Comparison of ENCODE assay signal across 1 cellular context in the genomic region with DNA sequence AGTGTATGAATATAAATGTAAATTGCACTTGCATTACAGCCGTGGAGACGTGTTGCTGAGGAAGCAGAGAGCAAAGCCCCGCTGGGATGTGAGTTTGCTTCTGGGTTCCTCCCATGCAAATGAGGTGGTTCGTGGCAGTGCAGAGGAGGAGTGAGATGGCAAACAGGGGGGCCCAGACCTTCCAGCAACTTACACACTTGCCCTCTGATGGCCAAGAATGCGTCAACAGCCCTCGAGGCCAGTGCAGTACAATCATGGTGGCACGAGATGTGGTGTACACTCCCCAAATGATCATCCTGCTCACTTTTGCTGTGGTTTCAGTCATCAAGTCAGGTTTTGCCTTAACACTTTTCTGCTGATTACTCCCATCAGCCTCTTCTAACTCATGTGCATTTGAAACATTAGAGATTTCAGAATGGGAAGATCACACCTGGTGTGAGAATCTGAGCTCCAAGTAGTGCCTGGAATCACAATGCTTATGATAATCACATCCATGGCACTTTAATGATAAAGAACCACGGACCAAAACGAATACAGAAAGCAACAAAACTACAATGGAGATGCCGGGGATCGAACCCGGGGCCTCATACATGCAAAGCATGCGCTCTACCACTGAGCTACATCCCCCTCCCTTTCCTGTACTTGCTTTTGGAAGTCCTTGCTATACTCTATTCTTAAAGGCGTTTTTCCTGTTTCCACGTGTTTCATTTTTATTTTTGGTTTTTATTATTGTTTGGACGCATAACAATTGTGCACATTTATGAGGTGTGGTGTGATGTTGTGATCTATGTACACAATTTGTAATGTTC.
TF ChIP-seq lines count a peak whose summit lies in the region.

No MANE protein-coding gene starts in this region.

TF ChIP-seq in HEK293, 187 proteins besides CTCF, POLR2A, EP300 and RAD21 (continued from another document and continues in another):
- TF ChIP-seq, protein P1, sequence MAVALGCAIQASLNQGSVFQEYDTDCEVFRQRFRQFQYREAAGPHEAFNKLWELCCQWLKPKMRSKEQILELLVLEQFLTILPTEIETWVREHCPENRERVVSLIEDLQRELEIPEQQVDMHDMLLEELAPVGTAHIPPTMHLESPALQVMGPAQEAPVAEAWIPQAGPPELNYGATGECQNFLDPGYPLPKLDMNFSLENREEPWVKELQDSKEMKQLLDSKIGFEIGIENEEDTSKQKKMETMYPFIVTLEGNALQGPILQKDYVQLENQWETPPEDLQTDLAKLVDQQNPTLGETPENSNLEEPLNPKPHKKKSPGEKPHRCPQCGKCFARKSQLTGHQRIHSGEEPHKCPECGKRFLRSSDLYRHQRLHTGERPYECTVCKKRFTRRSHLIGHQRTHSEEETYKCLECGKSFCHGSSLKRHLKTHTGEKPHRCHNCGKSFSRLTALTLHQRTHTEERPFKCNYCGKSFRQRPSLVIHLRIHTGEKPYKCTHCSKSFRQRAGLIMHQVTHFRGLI (tag by site-specific recombination; IDR thresholded peaks at IDR 0.05) = 0 out of 2 replicates have a peak, but pooled peaks have one; percentile 9
- TF ChIP-seq ZNF571 (tag by site-specific recombination; IDR thresholded peaks at IDR 0.05) (no peak), ZNF585B (tag by site-specific recombination; IDR thresholded peaks at IDR 0.05) (no peak), SCRT2 (tag by site-specific recombination; IDR thresholded peaks at IDR 0.05) (no peak; the same call in 1 of the 2 replicates), ZNF175 (tag by site-specific recombination; IDR thresholded peaks at IDR 0.05) (no peak), ZNF423 (tag by site-specific recombination; IDR thresholded peaks at IDR 0.05) (no peak), ZNF214 (tag by site-specific recombination; IDR thresholded peaks at IDR 0.05; ENCODE audit: borderline replicate concordance) (no peak), ZNF37A (tag by site-specific recombination; IDR thresholded peaks at IDR 0.05) (no peak), ZNF658 (tag by site-specific recombination; IDR thresholded peaks at IDR 0.05) (no peak), ZEB2 (tag by site-specific recombination; IDR thresholded peaks at IDR 0.05) (peak; percentile 55), GLIS2 (tag by site-specific recombination; IDR thresholded peaks at IDR 0.05) (no peak), ZSCAN23 (tag by site-specific recombination; IDR thresholded peaks at IDR 0.05) (no peak), ZNF223 (tag by site-specific recombination; IDR thresholded peaks at IDR 0.05) (no peak), ZNF549 (tag by site-specific recombination; IDR thresholded peaks at IDR 0.05) (no peak), ZNF404 (tag by site-specific recombination; IDR thresholded peaks at IDR 0.05) (no peak), ZNF548 (tag by site-specific recombination; IDR thresholded peaks at IDR 0.05) (no peak), ZNF544 (tag by site-specific recombination; IDR thresholded peaks at IDR 0.05) (no peak), ZNF354C (tag by site-specific recombination; IDR thresholded peaks at IDR 0.05; ENCODE audit: borderline replicate concordance, low read depth) (no peak), ZFHX2 (tag by site-specific recombination; conservative IDR thresholded peaks at IDR 0.05) (0 out of 2 replicates have a peak, but pooled peaks have one; percentile 19), ZBTB8A (tag by site-specific recombination; IDR thresholded peaks at IDR 0.05) (no peak), YY1 (tag by site-specific recombination; IDR thresholded peaks at IDR 0.05) (no peak; the same call in 1 of the 2 replicates), ZNF16 (tag by site-specific recombination; IDR thresholded peaks at IDR 0.05; ENCODE audit: low read depth) (no peak), ZNF350 (tag by site-specific recombination; IDR thresholded peaks at IDR 0.05) (no peak), ZNF561 (tag by site-specific recombination; IDR thresholded peaks at IDR 0.05; ENCODE audit: borderline replicate concordance) (peak; percentile 84), ZNF660 (tag by site-specific recombination; IDR thresholded peaks at IDR 0.05) (peak; percentile 91), YY2 (tag by site-specific recombination; IDR thresholded peaks at IDR 0.05) (no peak; the same call in 1 of the 2 replicates), ZNF274 (IDR thresholded peaks at IDR 0.05; ENCODE audit: low read length) (no peak), ZNF274 (tag by site-specific recombination; IDR thresholded peaks at IDR 0.05; ENCODE audit: borderline replicate concordance) (no peak)
- TF ChIP-seq, protein P2, sequence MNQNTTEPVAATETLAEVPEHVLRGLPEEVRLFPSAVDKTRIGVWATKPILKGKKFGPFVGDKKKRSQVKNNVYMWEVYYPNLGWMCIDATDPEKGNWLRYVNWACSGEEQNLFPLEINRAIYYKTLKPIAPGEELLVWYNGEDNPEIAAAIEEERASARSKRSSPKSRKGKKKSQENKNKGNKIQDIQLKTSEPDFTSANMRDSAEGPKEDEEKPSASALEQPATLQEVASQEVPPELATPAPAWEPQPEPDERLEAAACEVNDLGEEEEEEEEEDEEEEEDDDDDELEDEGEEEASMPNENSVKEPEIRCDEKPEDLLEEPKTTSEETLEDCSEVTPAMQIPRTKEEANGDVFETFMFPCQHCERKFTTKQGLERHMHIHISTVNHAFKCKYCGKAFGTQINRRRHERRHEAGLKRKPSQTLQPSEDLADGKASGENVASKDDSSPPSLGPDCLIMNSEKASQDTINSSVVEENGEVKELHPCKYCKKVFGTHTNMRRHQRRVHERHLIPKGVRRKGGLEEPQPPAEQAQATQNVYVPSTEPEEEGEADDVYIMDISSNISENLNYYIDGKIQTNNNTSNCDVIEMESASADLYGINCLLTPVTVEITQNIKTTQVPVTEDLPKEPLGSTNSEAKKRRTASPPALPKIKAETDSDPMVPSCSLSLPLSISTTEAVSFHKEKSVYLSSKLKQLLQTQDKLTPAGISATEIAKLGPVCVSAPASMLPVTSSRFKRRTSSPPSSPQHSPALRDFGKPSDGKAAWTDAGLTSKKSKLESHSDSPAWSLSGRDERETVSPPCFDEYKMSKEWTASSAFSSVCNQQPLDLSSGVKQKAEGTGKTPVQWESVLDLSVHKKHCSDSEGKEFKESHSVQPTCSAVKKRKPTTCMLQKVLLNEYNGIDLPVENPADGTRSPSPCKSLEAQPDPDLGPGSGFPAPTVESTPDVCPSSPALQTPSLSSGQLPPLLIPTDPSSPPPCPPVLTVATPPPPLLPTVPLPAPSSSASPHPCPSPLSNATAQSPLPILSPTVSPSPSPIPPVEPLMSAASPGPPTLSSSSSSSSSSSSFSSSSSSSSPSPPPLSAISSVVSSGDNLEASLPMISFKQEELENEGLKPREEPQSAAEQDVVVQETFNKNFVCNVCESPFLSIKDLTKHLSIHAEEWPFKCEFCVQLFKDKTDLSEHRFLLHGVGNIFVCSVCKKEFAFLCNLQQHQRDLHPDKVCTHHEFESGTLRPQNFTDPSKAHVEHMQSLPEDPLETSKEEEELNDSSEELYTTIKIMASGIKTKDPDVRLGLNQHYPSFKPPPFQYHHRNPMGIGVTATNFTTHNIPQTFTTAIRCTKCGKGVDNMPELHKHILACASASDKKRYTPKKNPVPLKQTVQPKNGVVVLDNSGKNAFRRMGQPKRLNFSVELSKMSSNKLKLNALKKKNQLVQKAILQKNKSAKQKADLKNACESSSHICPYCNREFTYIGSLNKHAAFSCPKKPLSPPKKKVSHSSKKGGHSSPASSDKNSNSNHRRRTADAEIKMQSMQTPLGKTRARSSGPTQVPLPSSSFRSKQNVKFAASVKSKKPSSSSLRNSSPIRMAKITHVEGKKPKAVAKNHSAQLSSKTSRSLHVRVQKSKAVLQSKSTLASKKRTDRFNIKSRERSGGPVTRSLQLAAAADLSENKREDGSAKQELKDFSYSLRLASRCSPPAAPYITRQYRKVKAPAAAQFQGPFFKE (tag by site-specific recombination; IDR thresholded peaks at IDR 0.05; ENCODE audit: borderline replicate concordance) = no peak
- TF ChIP-seq, protein P3, sequence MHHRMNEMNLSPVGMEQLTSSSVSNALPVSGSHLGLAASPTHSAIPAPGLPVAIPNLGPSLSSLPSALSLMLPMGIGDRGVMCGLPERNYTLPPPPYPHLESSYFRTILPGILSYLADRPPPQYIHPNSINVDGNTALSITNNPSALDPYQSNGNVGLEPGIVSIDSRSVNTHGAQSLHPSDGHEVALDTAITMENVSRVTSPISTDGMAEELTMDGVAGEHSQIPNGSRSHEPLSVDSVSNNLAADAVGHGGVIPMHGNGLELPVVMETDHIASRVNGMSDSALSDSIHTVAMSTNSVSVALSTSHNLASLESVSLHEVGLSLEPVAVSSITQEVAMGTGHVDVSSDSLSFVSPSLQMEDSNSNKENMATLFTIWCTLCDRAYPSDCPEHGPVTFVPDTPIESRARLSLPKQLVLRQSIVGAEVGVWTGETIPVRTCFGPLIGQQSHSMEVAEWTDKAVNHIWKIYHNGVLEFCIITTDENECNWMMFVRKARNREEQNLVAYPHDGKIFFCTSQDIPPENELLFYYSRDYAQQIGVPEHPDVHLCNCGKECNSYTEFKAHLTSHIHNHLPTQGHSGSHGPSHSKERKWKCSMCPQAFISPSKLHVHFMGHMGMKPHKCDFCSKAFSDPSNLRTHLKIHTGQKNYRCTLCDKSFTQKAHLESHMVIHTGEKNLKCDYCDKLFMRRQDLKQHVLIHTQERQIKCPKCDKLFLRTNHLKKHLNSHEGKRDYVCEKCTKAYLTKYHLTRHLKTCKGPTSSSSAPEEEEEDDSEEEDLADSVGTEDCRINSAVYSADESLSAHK (tag by site-specific recombination; IDR thresholded peaks at IDR 0.05) = 0 out of 2 replicates have a peak, but pooled peaks have one; percentile 22
- TF ChIP-seq, protein P4, sequence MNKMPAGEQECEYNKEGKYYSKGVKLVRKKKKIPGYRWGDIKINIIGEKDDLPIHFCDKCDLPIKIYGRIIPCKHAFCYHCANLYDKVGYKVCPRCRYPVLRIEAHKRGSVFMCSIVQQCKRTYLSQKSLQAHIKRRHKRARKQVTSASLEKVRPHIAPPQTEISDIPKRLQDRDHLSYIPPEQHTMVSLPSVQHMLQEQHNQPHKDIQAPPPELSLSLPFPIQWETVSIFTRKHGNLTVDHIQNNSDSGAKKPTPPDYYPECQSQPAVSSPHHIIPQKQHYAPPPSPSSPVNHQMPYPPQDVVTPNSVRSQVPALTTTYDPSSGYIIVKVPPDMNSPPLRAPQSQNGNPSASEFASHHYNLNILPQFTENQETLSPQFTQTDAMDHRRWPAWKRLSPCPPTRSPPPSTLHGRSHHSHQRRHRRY (tag by site-specific recombination; IDR thresholded peaks at IDR 0.05) = no peak
- TF ChIP-seq, protein P5, sequence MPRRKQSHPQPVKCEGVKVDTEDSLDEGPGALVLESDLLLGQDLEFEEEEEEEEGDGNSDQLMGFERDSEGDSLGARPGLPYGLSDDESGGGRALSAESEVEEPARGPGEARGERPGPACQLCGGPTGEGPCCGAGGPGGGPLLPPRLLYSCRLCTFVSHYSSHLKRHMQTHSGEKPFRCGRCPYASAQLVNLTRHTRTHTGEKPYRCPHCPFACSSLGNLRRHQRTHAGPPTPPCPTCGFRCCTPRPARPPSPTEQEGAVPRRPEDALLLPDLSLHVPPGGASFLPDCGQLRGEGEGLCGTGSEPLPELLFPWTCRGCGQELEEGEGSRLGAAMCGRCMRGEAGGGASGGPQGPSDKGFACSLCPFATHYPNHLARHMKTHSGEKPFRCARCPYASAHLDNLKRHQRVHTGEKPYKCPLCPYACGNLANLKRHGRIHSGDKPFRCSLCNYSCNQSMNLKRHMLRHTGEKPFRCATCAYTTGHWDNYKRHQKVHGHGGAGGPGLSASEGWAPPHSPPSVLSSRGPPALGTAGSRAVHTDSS (tag by site-specific recombination; IDR thresholded peaks at IDR 0.05) = peak; percentile 56
- TF ChIP-seq, protein P6, sequence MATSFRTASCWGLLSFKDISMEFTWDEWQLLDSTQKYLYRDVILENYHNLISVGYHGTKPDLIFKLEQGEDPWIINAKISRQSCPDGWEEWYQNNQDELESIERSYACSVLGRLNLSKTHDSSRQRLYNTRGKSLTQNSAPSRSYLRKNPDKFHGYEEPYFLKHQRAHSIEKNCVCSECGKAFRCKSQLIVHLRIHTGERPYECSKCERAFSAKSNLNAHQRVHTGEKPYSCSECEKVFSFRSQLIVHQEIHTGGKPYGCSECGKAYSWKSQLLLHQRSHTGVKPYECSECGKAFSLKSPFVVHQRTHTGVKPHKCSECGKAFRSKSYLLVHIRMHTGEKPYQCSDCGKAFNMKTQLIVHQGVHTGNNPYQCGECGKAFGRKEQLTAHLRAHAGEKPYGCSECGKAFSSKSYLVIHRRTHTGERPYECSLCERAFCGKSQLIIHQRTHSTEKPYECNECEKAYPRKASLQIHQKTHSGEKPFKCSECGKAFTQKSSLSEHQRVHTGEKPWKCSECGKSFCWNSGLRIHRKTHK (tag by site-specific recombination; IDR thresholded peaks at IDR 0.05) = no peak
- TF ChIP-seq, protein P7, sequence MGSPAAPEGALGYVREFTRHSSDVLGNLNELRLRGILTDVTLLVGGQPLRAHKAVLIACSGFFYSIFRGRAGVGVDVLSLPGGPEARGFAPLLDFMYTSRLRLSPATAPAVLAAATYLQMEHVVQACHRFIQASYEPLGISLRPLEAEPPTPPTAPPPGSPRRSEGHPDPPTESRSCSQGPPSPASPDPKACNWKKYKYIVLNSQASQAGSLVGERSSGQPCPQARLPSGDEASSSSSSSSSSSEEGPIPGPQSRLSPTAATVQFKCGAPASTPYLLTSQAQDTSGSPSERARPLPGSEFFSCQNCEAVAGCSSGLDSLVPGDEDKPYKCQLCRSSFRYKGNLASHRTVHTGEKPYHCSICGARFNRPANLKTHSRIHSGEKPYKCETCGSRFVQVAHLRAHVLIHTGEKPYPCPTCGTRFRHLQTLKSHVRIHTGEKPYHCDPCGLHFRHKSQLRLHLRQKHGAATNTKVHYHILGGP (tag by site-specific recombination; IDR thresholded peaks at IDR 0.05) = no peak
- TF ChIP-seq, protein P8, sequence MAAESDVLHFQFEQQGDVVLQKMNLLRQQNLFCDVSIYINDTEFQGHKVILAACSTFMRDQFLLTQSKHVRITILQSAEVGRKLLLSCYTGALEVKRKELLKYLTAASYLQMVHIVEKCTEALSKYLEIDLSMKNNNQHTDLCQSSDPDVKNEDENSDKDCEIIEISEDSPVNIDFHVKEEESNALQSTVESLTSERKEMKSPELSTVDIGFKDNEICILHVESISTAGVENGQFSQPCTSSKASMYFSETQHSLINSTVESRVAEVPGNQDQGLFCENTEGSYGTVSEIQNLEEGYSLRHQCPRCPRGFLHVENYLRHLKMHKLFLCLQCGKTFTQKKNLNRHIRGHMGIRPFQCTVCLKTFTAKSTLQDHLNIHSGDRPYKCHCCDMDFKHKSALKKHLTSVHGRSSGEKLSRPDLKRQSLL (tag by site-specific recombination; IDR thresholded peaks at IDR 0.05) = no peak; the same call in 1 of the 2 replicates
- TF ChIP-seq, protein P9, sequence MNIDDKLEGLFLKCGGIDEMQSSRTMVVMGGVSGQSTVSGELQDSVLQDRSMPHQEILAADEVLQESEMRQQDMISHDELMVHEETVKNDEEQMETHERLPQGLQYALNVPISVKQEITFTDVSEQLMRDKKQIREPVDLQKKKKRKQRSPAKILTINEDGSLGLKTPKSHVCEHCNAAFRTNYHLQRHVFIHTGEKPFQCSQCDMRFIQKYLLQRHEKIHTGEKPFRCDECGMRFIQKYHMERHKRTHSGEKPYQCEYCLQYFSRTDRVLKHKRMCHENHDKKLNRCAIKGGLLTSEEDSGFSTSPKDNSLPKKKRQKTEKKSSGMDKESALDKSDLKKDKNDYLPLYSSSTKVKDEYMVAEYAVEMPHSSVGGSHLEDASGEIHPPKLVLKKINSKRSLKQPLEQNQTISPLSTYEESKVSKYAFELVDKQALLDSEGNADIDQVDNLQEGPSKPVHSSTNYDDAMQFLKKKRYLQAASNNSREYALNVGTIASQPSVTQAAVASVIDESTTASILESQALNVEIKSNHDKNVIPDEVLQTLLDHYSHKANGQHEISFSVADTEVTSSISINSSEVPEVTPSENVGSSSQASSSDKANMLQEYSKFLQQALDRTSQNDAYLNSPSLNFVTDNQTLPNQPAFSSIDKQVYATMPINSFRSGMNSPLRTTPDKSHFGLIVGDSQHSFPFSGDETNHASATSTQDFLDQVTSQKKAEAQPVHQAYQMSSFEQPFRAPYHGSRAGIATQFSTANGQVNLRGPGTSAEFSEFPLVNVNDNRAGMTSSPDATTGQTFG (tag by site-specific recombination; IDR thresholded peaks at IDR 0.05; ENCODE audit: borderline replicate concordance) = peak; percentile 45; the same call in 1 of the 2 replicates
